11 cellular contexts compared by ENCODE assay signal in genomic region chr10:129501652-129502436, GRCh38. TPM values are rescaled to one million over a fixed set of nuclear protein-coding genes. Genes with fewer than 3 reads are reported as not detected.
A peak's percentile ranks its signal among the peaks of the same experiment; 100 is the strongest.
DNase-seq lines count a peak whose midpoint lies in the region; ATAC-seq, FAIRE-seq and TF ChIP-seq lines count a peak whose summit lies in the region.
"Had no signal": no experiment of that assay in that cellular context is flagged by ENCODE, and none has a peak within 500 bp of the region (broad histone marks: within the 10 kb centered on the region; RNA-seq: fewer than 3 reads in every experiment).

No MANE protein-coding gene starts in this region.

- peak; percentile 98 for ATAC-seq in GM18909 (IDR thresholded peaks at IDR 0.05; ENCODE audit: poor library complexity, unreplicated experiment)
- ATAC-seq in HG02571 (IDR thresholded peaks at IDR 0.05; ENCODE audit: unreplicated experiment): peak; percentile 95
- ATAC-seq in HG03460 (IDR thresholded peaks at IDR 0.05; ENCODE audit: unreplicated experiment): peak; percentile 89
- peak; percentile 95 for ATAC-seq in memory B cell (ENCODE audit: low read depth)
- ATAC-seq: activated CD4-positive, alpha-beta T cell treated with anti-CD3 and anti-CD28 coated beads for 36 hours; left cardiac atrium had no signal

- TF ChIP-seq POLR2A in GM12892 (IDR thresholded peaks at IDR 0.05; ENCODE audit: low read depth, low read length): no peak

- H3K36me3 Mint-ChIP-seq in memory B cell: peaks cover 16% of the 10 kb centered on the region

- FAIRE-seq in HTR-8/SVneo (lab: Jason Lieb, UNC) (no peak), GM12892 (lab: Jason Lieb, UNC) (no peak)

- DNase-seq in memory B cell (ENCODE audit: low spot score in 2 of 2) (peak in 1 of 2 donors; percentile 9), HTR-8/SVneo (ENCODE audit: insufficient read length, low spot score) (no peak), HK-2 (ENCODE audit: unreplicated experiment) (no peak), GM12892 (ENCODE audit: insufficient read length) (no peak)
- no peak for DNase-seq in effector CD8-positive, alpha-beta T cell (lab: John Stamatoyannopoulos, UW)
- DNase-seq: activated CD4-positive, alpha-beta T cell treated with anti-CD3 and anti-CD28 coated beads for 36 hours; esophagus squamous epithelium; left cardiac atrium had no signal

- H3K4me3 Mint-ChIP-seq in memory B cell: no peak overlapping the region
- H3K4me3 Mint-ChIP-seq: activated CD4-positive, alpha-beta T cell treated with anti-CD3 and anti-CD28 coated beads for 36 hours had no signal

- no peaks in the 10 kb centered on the region for H3K9me3 Mint-ChIP-seq in memory B cell

- peak overlapping the region; percentile 77 for H3K27ac Mint-ChIP-seq in memory B cell
- H3K27ac Mint-ChIP-seq: activated CD4-positive, alpha-beta T cell treated with anti-CD3 and anti-CD28 coated beads for 36 hours had no signal

- peaks cover 25% of the 10 kb centered on the region for H3K4me1 Mint-ChIP-seq in memory B cell

- H3K27me3 Mint-ChIP-seq in memory B cell: no peaks in the 10 kb centered on the region
- H3K27me3 Mint-ChIP-seq: activated CD4-positive, alpha-beta T cell treated with anti-CD3 and anti-CD28 coated beads for 36 hours had no signal

RNA-seq across cellular contexts. Expression of gene MGMT, which starts 34.8 kb away (rescaled TPM):
- 13.2 TPM for polyA plus RNA-seq in GM12892 (2012; ENCODE audit: missing spikeins)
